5 cellular contexts compared by ENCODE assay signal in the genomic region with DNA sequence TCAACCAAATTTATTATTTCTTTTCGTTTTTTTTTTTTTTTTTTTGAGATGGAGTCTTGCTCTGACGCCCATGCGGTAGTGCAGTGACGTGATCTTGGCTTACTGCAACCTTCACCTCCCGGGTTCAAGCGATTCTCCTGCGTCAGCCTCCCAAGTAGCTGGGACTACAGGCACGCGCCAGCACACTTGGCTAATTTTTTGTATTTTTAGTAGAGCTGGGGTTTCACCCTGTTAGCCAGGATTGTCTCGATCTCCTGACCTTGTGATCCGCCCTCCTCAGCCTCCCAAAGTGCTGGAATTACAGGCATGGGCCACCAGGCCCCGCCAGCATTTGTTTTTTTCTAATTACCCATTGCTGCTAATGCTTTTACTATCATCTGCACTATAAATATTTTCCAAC. TPM values are rescaled to one million over a fixed set of nuclear protein-coding genes. Genes with fewer than 3 reads are reported as not detected.
"Had no signal": no experiment of that assay in that cellular context is flagged by ENCODE, and none has a peak within 500 bp of the region (broad histone marks: within the 10 kb centered on the region; RNA-seq: fewer than 3 reads in every experiment).

No MANE protein-coding gene starts in this region.

RNA-seq across cellular contexts. Expression of a gene that starts 26.5 kb away (rescaled TPM):
- total RNA-seq: LHCN-M2, PC-3, Peyer's patch, Right ventricle myocardium superior, SJSA1 had no signal
